Comparison of ENCODE assay signal across 10 cellular contexts in the genomic region with DNA sequence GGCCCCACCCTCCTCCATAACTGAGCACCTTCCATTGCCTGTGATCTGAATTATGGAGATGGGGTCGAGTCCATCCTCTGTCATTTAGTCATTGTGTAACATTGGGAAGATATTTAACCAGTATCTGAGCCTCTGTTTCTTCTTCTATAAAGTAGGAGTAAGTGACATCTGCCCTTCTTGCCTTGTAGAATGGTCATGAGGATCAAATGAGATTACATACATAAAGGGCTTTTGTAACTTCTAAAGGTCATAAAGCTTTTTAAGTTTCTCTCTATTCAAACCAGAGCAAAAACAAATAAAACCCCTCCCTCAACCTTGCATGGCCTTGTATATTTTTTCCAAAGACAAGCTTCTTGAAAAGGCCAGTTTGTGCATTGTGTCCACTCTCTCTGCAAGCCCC. TPM values are rescaled to one million over a fixed set of nuclear protein-coding genes. Genes with fewer than 3 reads are reported as not detected.
"Had no signal": no experiment of that assay in that cellular context is flagged by ENCODE, and none has a peak within 500 bp of the region (broad histone marks: within the 10 kb centered on the region; RNA-seq: fewer than 3 reads in every experiment).

No MANE protein-coding gene starts in this region.

- H3K27ac ChIP-seq: GM23248, HL-60 had no signal

- H3K4me3 Mint-ChIP-seq: HFFc6, IgD-negative memory B cell had no signal

- H3K36me3 ChIP-seq: HAP-1 had no signal

- H3K9ac ChIP-seq: GM23248 had no signal

- H3K4me3 ChIP-seq: GM23248, HAP-1 had no signal

- H3K27me3 Mint-ChIP-seq: IgD-negative memory B cell had no signal

- H3K9me3 ChIP-seq: HAP-1 had no signal

- ATAC-seq: HCT116, HepG2 had no signal

- H3K9me3 Mint-ChIP-seq: HFFc6, IgD-negative memory B cell had no signal

- H3K27ac Mint-ChIP-seq: HFFc6, IgD-negative memory B cell had no signal

- DNase-seq: GM23248, GOT3, H7, HFFc6, KBM-7 had no signal

- H2AFZ ChIP-seq: GM23248 had no signal

RNA-seq across cellular contexts. Expression of gene PTX3, which starts 56.9 kb away (rescaled TPM):
- total RNA-seq: HepG2 had no signal
- polyA plus RNA-seq: HepG2, IgD-negative memory B cell had no signal
